Comparison of ENCODE assay signal across 17 cellular contexts in the genomic region with DNA sequence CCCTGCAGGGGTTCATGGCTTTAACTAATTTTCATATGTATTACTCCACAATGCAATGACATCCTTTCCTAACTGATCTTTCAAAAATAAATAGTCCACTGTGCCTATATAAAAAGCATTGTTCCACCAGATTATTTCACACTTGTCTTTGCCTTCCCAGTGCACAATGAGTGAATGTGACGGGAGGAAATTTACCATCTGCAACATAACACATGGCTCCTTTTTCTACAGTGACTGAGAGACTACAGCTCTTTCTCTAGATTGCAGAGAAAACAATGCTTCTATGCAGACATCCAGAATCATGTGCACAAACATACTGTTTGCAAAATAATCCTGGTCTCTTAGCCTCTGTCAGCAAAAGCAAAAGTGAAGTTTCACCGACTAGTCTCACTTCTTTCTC.
"Had no signal": no experiment of that assay in that cellular context is flagged by ENCODE, and none has a peak within 500 bp of the region (broad histone marks: within the 10 kb centered on the region; RNA-seq: fewer than 3 reads in every experiment).

No MANE protein-coding gene starts in this region.

- H3K27me3 ChIP-seq: ascending aorta, breast epithelium, esophagus muscularis mucosa, hepatocyte, right lobe of liver had no signal

- FAIRE-seq: endothelial cell of umbilical vein, TTC549 had no signal

- H3K79me2 ChIP-seq: hepatocyte had no signal

- H2AFZ ChIP-seq: hepatocyte had no signal

- H3K36me3 ChIP-seq: ascending aorta, breast epithelium, esophagus muscularis mucosa, lower lobe of right lung, right lobe of liver had no signal

- H3K9me3 ChIP-seq: ascending aorta, breast epithelium, esophagus muscularis mucosa, lower lobe of right lung, right lobe of liver had no signal

- H3K4me2 ChIP-seq: hepatocyte, smooth muscle cell had no signal

- H3K4me3 ChIP-seq: ascending aorta, breast epithelium, esophagus muscularis mucosa, hepatocyte, lower lobe of right lung, psoas muscle, right lobe of liver, smooth muscle cell had no signal

- H3K27ac ChIP-seq: ascending aorta, breast epithelium, hepatocyte, lower lobe of right lung, psoas muscle, right lobe of liver had no signal

- DNase-seq: activated CD4-positive, alpha-beta T cell treated with anti-CD3 and anti-CD28 coated beads, Interleukin-2, amount 50 U/mL, for 4 hours; activated gamma-delta T cell; effector memory CD4-positive, alpha-beta T cell; islet precursor cell; left colon; lower lobe of right lung; psoas muscle; right lobe of liver; stimulated activated CD4-positive, alpha-beta T cell treated with anti-CD3 and anti-CD28 coated beads, Interleukin-4, amount 100 ng/mL, for 24 hours had no signal

- ATAC-seq: left colon; lower lobe of right lung; psoas muscle; stimulated activated memory B cell treated with anti-CD40 and anti-IgM and Interleukin-4, amounts not matched to agents 10 μg/mL and 1 μg/mL and 100 μg/mL, for 72 hours had no signal

- H3K4me1 ChIP-seq: ascending aorta, breast epithelium, lower lobe of right lung, psoas muscle, right lobe of liver had no signal
